Comparison of ENCODE assay signal across 37 cellular contexts in genomic region chr16:23074423-23074822, GRCh38.
"Had no signal": no experiment of that assay in that cellular context is flagged by ENCODE, and none has a peak within 500 bp of the region (broad histone marks: within the 10 kb centered on the region; RNA-seq: fewer than 3 reads in every experiment).

No MANE protein-coding gene starts in this region.

- H3K27me3 ChIP-seq: ascending aorta, cardiac muscle cell, Peyer's patch, SJSA1 had no signal

- H3K4me1 ChIP-seq: Peyer's patch, SJSA1 had no signal

- H3K4me2 ChIP-seq: KMS-11 had no signal

- ATAC-seq: activated CD8-positive, alpha-beta memory T cell treated with anti-CD3 and anti-CD28 coated beads, Interleukin-2, amount 10 ng/mL, durations not matched to agents 7 days and 5 days; PC-3; SK-N-SH treated with all-trans-retinoic acid at 6 μM for 48 hours; T-cell; T-helper 17 cell had no signal

- H3K4me3 Mint-ChIP-seq: activated B cell treated with CpG ODN at 0.5 μM for 24 hours; activated CD4-positive, alpha-beta memory T cell treated with anti-CD3 and anti-CD28 coated beads for 36 hours; activated CD8-positive, alpha-beta memory T cell treated with anti-CD3 and anti-CD28 coated beads, Interleukin-2, amount 10 ng/mL, durations not matched to agents 7 days and 5 days; activated naive CD8-positive, alpha-beta T cell treated with anti-CD3 and anti-CD28 coated beads for 36 hours; T-cell; T-helper 17 cell had no signal

- H3K9me3 ChIP-seq: ascending aorta, Peyer's patch, SJSA1 had no signal

- H3K9me3 Mint-ChIP-seq: activated B cell treated with CpG ODN at 0.5 μM for 24 hours; activated CD4-positive, alpha-beta memory T cell treated with anti-CD3 and anti-CD28 coated beads for 36 hours; activated naive CD8-positive, alpha-beta T cell treated with anti-CD3 and anti-CD28 coated beads for 36 hours; T-cell had no signal

- H3K27ac ChIP-seq: cardiac muscle cell, KMS-11, Peyer's patch, SJSA1, VCaP had no signal

- H3K4me3 ChIP-seq: ascending aorta, cardiac muscle cell, Peyer's patch, SJSA1 had no signal

- H3K27ac Mint-ChIP-seq: activated B cell treated with CpG ODN at 0.5 μM for 24 hours; activated CD4-positive, alpha-beta memory T cell treated with anti-CD3 and anti-CD28 coated beads for 36 hours; activated CD8-positive, alpha-beta memory T cell treated with anti-CD3 and anti-CD28 coated beads, Interleukin-2, amount 10 ng/mL, durations not matched to agents 7 days and 5 days; activated naive CD8-positive, alpha-beta T cell treated with anti-CD3 and anti-CD28 coated beads for 36 hours; T-cell; T-helper 17 cell had no signal

- H3K27me3 Mint-ChIP-seq: activated B cell treated with CpG ODN at 0.5 μM for 24 hours; activated CD4-positive, alpha-beta memory T cell treated with anti-CD3 and anti-CD28 coated beads for 36 hours; activated CD8-positive, alpha-beta memory T cell treated with anti-CD3 and anti-CD28 coated beads, Interleukin-2, amount 10 ng/mL, durations not matched to agents 7 days and 5 days; activated naive CD8-positive, alpha-beta T cell treated with anti-CD3 and anti-CD28 coated beads for 36 hours; T-cell; T-helper 17 cell had no signal

- DNase-seq: activated B cell treated with CpG ODN at 0.5 μM for 24 hours; activated CD4-positive, alpha-beta memory T cell treated with anti-CD3 and anti-CD28 coated beads for 36 hours; activated CD4-positive, alpha-beta T cell treated with anti-CD3 and anti-CD28 coated beads for 4 hours; activated CD4-positive, alpha-beta T cell treated with anti-CD3 and anti-CD28 coated beads, Interleukin-2, amount 50 U/mL, for 1 hour; activated CD4-positive, CD25-positive, alpha-beta regulatory T cell treated with anti-CD3 and anti-CD28 coated beads, Interleukin-2, amount 50 U/mL, for 72 hours; activated CD8-positive, alpha-beta memory T cell treated with anti-CD3 and anti-CD28 coated beads, Interleukin-2, amount 10 ng/mL, durations not matched to agents 7 days and 5 days; activated CD8-positive, alpha-beta memory T cell treated with anti-CD3 and anti-CD28 coated beads, Interleukin-2, amount 50 U/mL, for 48 hours; activated effector memory CD4-positive, alpha-beta T cell treated with Interleukin-2 at 50 U/mL for 16 hours; activated naive CD4-positive, alpha-beta T cell; activated naive CD4-positive, alpha-beta T cell treated with anti-CD3 and anti-CD28 coated beads, Interleukin-2, amount 50 U/mL, for 16 hours; activated naive CD8-positive, alpha-beta T cell treated with anti-CD3 and anti-CD28 coated beads for 36 hours; activated T-cell treated with anti-CD3 and anti-CD28 coated beads, Interleukin-2, amount 50 U/mL, for 48 hours; amygdala; MM.1S; MV-4-11; NCI-H1092; NCI-H146; NCI-H187; NCI-H2029 treated with DMSO at 0.1 percent for 48 hours; NCI-H2107; NCI-H2171; NCI-H510A; NCI-H526; NCI-H748 treated with DMSO at 0.1 percent for 48 hours; NK-92 treated with Interleukin-12 subunit alpha and Interleukin-12 subunit beta, amount 100 ng/mL, for 24 hours; PC-3; Peyer's patch; RPMI8226; SHP77 treated with DMSO at 0.1 percent for 48 hours; T-cell; T-helper 17 cell had no signal

- H3K4me1 Mint-ChIP-seq: activated B cell treated with CpG ODN at 0.5 μM for 24 hours; activated naive CD8-positive, alpha-beta T cell treated with anti-CD3 and anti-CD28 coated beads for 36 hours; T-cell; T-helper 17 cell had no signal
